Comparison of ENCODE assay signal across 8 cellular contexts in genomic region chr2:178280261-178280852, GRCh38.
A peak's percentile ranks its signal among the peaks of the same experiment; 100 is the strongest.
DNase-seq lines count a peak whose midpoint lies in the region; ATAC-seq and TF ChIP-seq lines count a peak whose summit lies in the region.

No MANE protein-coding gene starts in this region.

- H3K4me3 ChIP-seq in kidney epithelial cell (ENCODE audit: low read depth, low read length) (no peak overlapping the region), tibial artery (no peak overlapping the region)

- peak in 3 of 10 experiments; percentile 9 to 24 (median 11) for DNase-seq in CD4-positive, alpha-beta T cell
- DNase-seq in NCI-H82 treated with DMSO at 0.1 percent for 48 hours (lab: John Stamatoyannopoulos, UW; ENCODE audit: unreplicated experiment) (peak; percentile 10), kidney epithelial cell (ENCODE audit: low read depth) (no peak), tibial artery (no peak), NCI-H1105 (lab: John Stamatoyannopoulos, UW) (no peak)

- peaks cover 22% of the 10 kb centered on the region for H3K27me3 Mint-ChIP-seq in CD4-positive, alpha-beta T cell
- peaks cover 7% of the 10 kb centered on the region for H3K27me3 Mint-ChIP-seq in brain

- peak; percentile 63 for ATAC-seq in CD4-positive, alpha-beta T cell (ENCODE audit: poor library complexity)
- ATAC-seq in GM18498 (IDR thresholded peaks at IDR 0.05; ENCODE audit: unreplicated experiment), result peak; percentile 85
- peak; percentile 88 for ATAC-seq in HG02973 (IDR thresholded peaks at IDR 0.05; ENCODE audit: unreplicated experiment)

- H3K4me1 ChIP-seq in tibial artery, result no peaks in the 10 kb centered on the region

- no peaks in the 10 kb centered on the region for H3K9me3 ChIP-seq in CD4-positive, alpha-beta T cell (ENCODE audit: control insufficient read depth, low read length)
- H3K9me3 ChIP-seq in tibial artery, result no peaks in the 10 kb centered on the region

- no peak overlapping the region for H3K4me3 Mint-ChIP-seq in CD4-positive, alpha-beta T cell
- H3K4me3 Mint-ChIP-seq in brain, result no peak overlapping the region

- no peaks in the 10 kb centered on the region for H3K36me3 Mint-ChIP-seq in CD4-positive, alpha-beta T cell (ENCODE audit: low read depth)
- H3K36me3 Mint-ChIP-seq in brain, result peaks cover 6% of the 10 kb centered on the region

- H3K27ac Mint-ChIP-seq in CD4-positive, alpha-beta T cell, result no peak overlapping the region
- no peak overlapping the region for H3K27ac Mint-ChIP-seq in brain

- no peaks in the 10 kb centered on the region for H3K9me3 Mint-ChIP-seq in CD4-positive, alpha-beta T cell
- peaks cover 0 to 2% (median 0%) of the 10 kb centered on the region in 5 experiments for H3K9me3 Mint-ChIP-seq in brain

- peak; percentile 80 for TF ChIP-seq CTCF in CD4-positive, alpha-beta T cell (IDR thresholded peaks at IDR 0.05)
- TF ChIP-seq CTCF in brain (conservative IDR thresholded peaks at IDR 0.05), result peak; percentile 58 to 68
- TF ChIP-seq CTCF in kidney epithelial cell (IDR thresholded peaks at IDR 0.05; ENCODE audit: insufficient read depth, low read length, poor library complexity, severe bottlenecking), result peak; percentile 48
- peak; percentile 81 for TF ChIP-seq CTCF in tibial artery (IDR thresholded peaks at IDR 0.05)

- POLR2A ChIA-PET in CD4-positive, alpha-beta T cell (lab: Charles Lee), result no interaction called here

- intact Hi-C loops in CD4-positive, alpha-beta T cell (cut with DNase I, micrococcal nuclease), result loop anchor here in 1 of 2 experiments (2.0 kb wide), 1 partner anchor 168 kb away; the partner anchor contains the start of gene RBM45
- intact Hi-C loops in tibial artery (cut with DNase I; ENCODE audit: low total_unique reads), result loop anchor here (5.0 kb wide), 1 partner anchor 168 kb away; the partner anchor contains the start of gene RBM45

- no peak overlapping the region for H3K27ac ChIP-seq in CD4-positive, alpha-beta T cell (ENCODE audit: low read depth, low read length)
- no peak overlapping the region for H3K27ac ChIP-seq in tibial artery

- CTCF ChIA-PET in CD4-positive, alpha-beta T cell (lab: Charles Lee), result no interaction called here

- no peaks in the 10 kb centered on the region for H3K27me3 ChIP-seq in CD4-positive, alpha-beta T cell (ENCODE audit: control insufficient read depth, insufficient read depth, low read length)
- no peaks in the 10 kb centered on the region for H3K27me3 ChIP-seq in kidney epithelial cell (ENCODE audit: control insufficient read depth, insufficient read depth, low read length)
- H3K27me3 ChIP-seq in tibial artery, result no peaks in the 10 kb centered on the region

- no peaks in the 10 kb centered on the region for H3K36me3 ChIP-seq in kidney epithelial cell (ENCODE audit: control insufficient read depth, insufficient read depth, low read length)
- H3K36me3 ChIP-seq in tibial artery, result no peaks in the 10 kb centered on the region

- no peaks in the 10 kb centered on the region for H3K4me1 Mint-ChIP-seq in CD4-positive, alpha-beta T cell (ENCODE audit: low read depth)
- H3K4me1 Mint-ChIP-seq in brain, result peaks cover 37% of the 10 kb centered on the region
